ENCODE assay signal across 8 cellular contexts in genomic region chr20:4973330-4974097, GRCh38. TPM values are rescaled to one million over a fixed set of nuclear protein-coding genes. Genes with fewer than 3 reads are reported as not detected.
DNase-seq lines count a peak whose midpoint lies in the region; ATAC-seq, FAIRE-seq and TF ChIP-seq lines count a peak whose summit lies in the region.

No MANE protein-coding gene starts in this region.

- H3K9me3 ChIP-seq in mammary epithelial cell (replicated peaks; ENCODE audit: insufficient read depth, low read length), result no peaks in the 10 kb centered on the region

- BruUV-seq in mammary epithelial cell (replicated peaks; lab: Mats Ljungman, UMichigan), result no TSS peak

- in situ Hi-C loops in mammary epithelial cell (cut with MboI; ENCODE audit: low sequenced_read_pairs in 2 of 2), result loop anchor here (25.0 kb wide), 1 partner anchor 361 kb away; no protein-coding TSS in a partner anchor

- intact Hi-C loops in mammary epithelial cell (cut with micrococcal nuclease), result no loop called here

- H3K4me1 Mint-ChIP-seq in activated naive CD8-positive, alpha-beta T cell treated with anti-CD3 and anti-CD28 coated beads for 36 hours, result peaks cover 34% of the 10 kb centered on the region

- dilution Hi-C loops in mammary epithelial cell (cut with HindIII; ENCODE audit: low sequenced_read_pairs), result no loop called here

- H3K27me3 ChIP-seq in mammary epithelial cell (ENCODE audit: insufficient read depth, low read length), result no peaks in the 10 kb centered on the region

- TF ChIP-seq CTCF in mammary epithelial cell (conservative IDR thresholded peaks at IDR 0.05 in 1 of 2, IDR thresholded peaks at IDR 0.05 in 1 of 2; ENCODE audit: extremely low read depth in 1 of 2, insufficient read depth in 1 of 2, low read depth in 1 of 2, low read length in 2 of 2), result no peak

- H3K9ac ChIP-seq in mammary epithelial cell (ENCODE audit: insufficient read depth, low read length), result no peak overlapping the region

- H3K79me2 ChIP-seq in mammary epithelial cell (ENCODE audit: insufficient read depth, low read length), result peaks cover 27% of the 10 kb centered on the region

- H3K36me3 ChIP-seq in mammary epithelial cell (ENCODE audit: insufficient read depth, low read length), result peaks cover 5% of the 10 kb centered on the region

- ATAC-seq in GM18502 (IDR thresholded peaks at IDR 0.05; ENCODE audit: poor library complexity, unreplicated experiment) (peak; percentile 85), HG02642 (IDR thresholded peaks at IDR 0.05; ENCODE audit: poor library complexity, unreplicated experiment) (peak; percentile 92)

- H3K27ac Mint-ChIP-seq in activated naive CD8-positive, alpha-beta T cell treated with anti-CD3 and anti-CD28 coated beads for 36 hours, result peak overlapping the region; percentile 88

- DNase-seq in NCI-H69 (lab: John Stamatoyannopoulos, UW) (peak; percentile 48), mammary epithelial cell (no peak)
- peak; percentile 79 for DNase-seq in activated naive CD8-positive, alpha-beta T cell treated with anti-CD3 and anti-CD28 coated beads for 36 hours
- DNase-seq in stimulated activated CD4-positive, alpha-beta T cell treated with anti-CD3 and anti-CD28 coated beads, Interleukin-4, amount 100 ng/mL, for 48 hours (ENCODE audit: low read depth in 2 of 2), result peak; percentile 16 to 34
- no peak for DNase-seq in central memory CD4-positive, alpha-beta T cell

- H3K27ac ChIP-seq in mammary epithelial cell (ENCODE audit: insufficient read depth, low read depth, low read length), result no peak overlapping the region

- no peak overlapping the region for H3K4me3 ChIP-seq in mammary epithelial cell (replicated peaks in 1 of 3; ENCODE audit: insufficient read depth in 1 of 3, low read depth in 2 of 3, low read length in 3 of 3)

- no peaks in the 10 kb centered on the region for H3K9me3 Mint-ChIP-seq in activated naive CD8-positive, alpha-beta T cell treated with anti-CD3 and anti-CD28 coated beads for 36 hours

- H4K20me1 ChIP-seq in mammary epithelial cell (ENCODE audit: insufficient read depth, low read length), result no peaks in the 10 kb centered on the region

- H3K36me3 Mint-ChIP-seq in activated naive CD8-positive, alpha-beta T cell treated with anti-CD3 and anti-CD28 coated beads for 36 hours, result peaks cover 7% of the 10 kb centered on the region

- 95% methylated on average over 10 of the region's 11 CpGs for WGBS in mammary epithelial cell (ENCODE audit: low coverage, missing lambda C conversion rate)

- no peak overlapping the region for H3K4me2 ChIP-seq in mammary epithelial cell (ENCODE audit: insufficient read depth, low read depth, low read length)

- CTCF ChIA-PET in mammary epithelial cell (lab: Charles Lee; ENCODE audit: low non-redundant PET), result interaction anchor here (0.7 kb wide), 1 partner anchor 127 kb away, joined by 4 read pairs; no protein-coding TSS in a partner anchor

- peak; percentile 5 for FAIRE-seq in islet of Langerhans (lab: Jason Lieb, UNC)

- no peaks in the 10 kb centered on the region for H3K4me1 ChIP-seq in mammary epithelial cell (ENCODE audit: insufficient read depth, low read length)

- no peaks in the 10 kb centered on the region for H3K27me3 Mint-ChIP-seq in activated naive CD8-positive, alpha-beta T cell treated with anti-CD3 and anti-CD28 coated beads for 36 hours

- H3K4me3 Mint-ChIP-seq in activated naive CD8-positive, alpha-beta T cell treated with anti-CD3 and anti-CD28 coated beads for 36 hours, result peak overlapping the region; percentile 72

- no peak overlapping the region for H2AFZ ChIP-seq in mammary epithelial cell (ENCODE audit: low read depth, low read length)

RNA-seq across cellular contexts. Expression of gene SLC23A2, which starts 27.8 kb away (rescaled TPM):
- total RNA-seq in activated naive CD8-positive, alpha-beta T cell treated with anti-CD3 and anti-CD28 coated beads for 36 hours, result 10 to 100 TPM; 23.2 TPM
- total RNA-seq in mammary epithelial cell, result 10 to 100 TPM; 23.8 to 26.1 TPM
- 13.1 TPM for polyA plus RNA-seq in mammary epithelial cell
- polyA minus RNA-seq in mammary epithelial cell, result 29.3 TPM

Comparison
In these comparisons a context has a peak if more than half of its experiments do, and no peak if none do; other contexts are left out.
1. DNase-seq: peak in NCI-H69 (single experiment), activated naive CD8-positive, alpha-beta T cell treated with anti-CD3 and anti-CD28 coated beads for 36 hours (single experiment) and stimulated activated CD4-positive, alpha-beta T cell treated with anti-CD3 and anti-CD28 coated beads, Interleukin-4, amount 100 ng/mL, for 48 hours (2 of 2); none in mammary epithelial cell (single experiment) and central memory CD4-positive, alpha-beta T cell (single experiment).